ENCODE assay signal across 28 cellular contexts in genomic region chr1:85490270-85490669, GRCh38. TPM values are rescaled to one million over a fixed set of nuclear protein-coding genes. Genes with fewer than 3 reads are reported as not detected.
"Had no signal": no experiment of that assay in that cellular context is flagged by ENCODE, and none has a peak within 500 bp of the region (broad histone marks: within the 10 kb centered on the region; RNA-seq: fewer than 3 reads in every experiment).

No MANE protein-coding gene starts in this region.

- H3K36me3 ChIP-seq: left lung, pancreas, prostate gland, tibial nerve, uterus had no signal

- H3K4me2 ChIP-seq: smooth muscle cell had no signal

- H3K4me1 Mint-ChIP-seq: immature natural killer cell; memory B cell; stimulated activated memory B cell treated with anti-CD40 and anti-IgM and Interleukin-4, amounts not matched to agents 10 μg/mL and 1 μg/mL and 100 μg/mL, for 72 hours; stimulated activated naive CD8-positive, alpha-beta T cell treated with anti-CD3 and anti-CD28 coated beads, Interleukin-15, amount 100 ng/mL, for 72 hours had no signal

- H3K27ac ChIP-seq: left lung, pancreas, prostate gland, tibial nerve, uterus had no signal

- H3K9me3 Mint-ChIP-seq: memory B cell; naive thymus-derived CD8-positive, alpha-beta T cell; nephron; neural crest cell; stimulated activated memory B cell treated with anti-CD40 and anti-IgM and Interleukin-4, amounts not matched to agents 10 μg/mL and 1 μg/mL and 100 μg/mL, for 72 hours; stimulated activated naive CD8-positive, alpha-beta T cell treated with anti-CD3 and anti-CD28 coated beads, Interleukin-15, amount 100 ng/mL, for 72 hours; type B pancreatic cell had no signal

- H3K4me3 Mint-ChIP-seq: immature natural killer cell; memory B cell; naive thymus-derived CD8-positive, alpha-beta T cell; nephron; neural crest cell; stimulated activated memory B cell treated with anti-CD40 and anti-IgM and Interleukin-4, amounts not matched to agents 10 μg/mL and 1 μg/mL and 100 μg/mL, for 72 hours; stimulated activated naive CD8-positive, alpha-beta T cell treated with anti-CD3 and anti-CD28 coated beads, Interleukin-15, amount 100 ng/mL, for 72 hours; type B pancreatic cell had no signal

- H3K27me3 ChIP-seq: left lung, pancreas, tibial nerve, uterus had no signal

- H3K9me3 ChIP-seq: left lung, pancreas, prostate gland, tibial nerve, uterus had no signal

- H3K4me1 ChIP-seq: left lung, prostate gland, tibial nerve, uterus had no signal

- FAIRE-seq: islet of Langerhans, kidney, pancreas had no signal

- H3K4me3 ChIP-seq: left lung, pancreas, prostate gland, smooth muscle cell, tibial nerve, uterus had no signal

- H3K36me3 Mint-ChIP-seq: immature natural killer cell; memory B cell; naive thymus-derived CD8-positive, alpha-beta T cell; stimulated activated memory B cell treated with anti-CD40 and anti-IgM and Interleukin-4, amounts not matched to agents 10 μg/mL and 1 μg/mL and 100 μg/mL, for 72 hours; type B pancreatic cell had no signal

- ATAC-seq: left colon; left lung; naive thymus-derived CD8-positive, alpha-beta T cell; pancreas; right cardiac atrium; stimulated activated memory B cell treated with anti-CD40 and anti-IgM and Interleukin-4, amounts not matched to agents 10 μg/mL and 1 μg/mL and 100 μg/mL, for 72 hours; stimulated activated naive CD8-positive, alpha-beta T cell treated with anti-CD3 and anti-CD28 coated beads, Interleukin-15, amount 100 ng/mL, for 72 hours had no signal

- DNase-seq: hypothalamus; immature natural killer cell; kidney; left colon; left lung; naive thymus-derived CD8-positive, alpha-beta T cell; nucleus accumbens; pancreas; posterior cingulate gyrus; retina; right cardiac atrium; stimulated activated CD4-positive, alpha-beta T cell treated with anti-CD3 and anti-CD28 coated beads, Interleukin-1b, Interleukin-23, amount 100 ng/mL, for 48 hours; stimulated activated CD4-positive, alpha-beta T cell treated with anti-CD3 and anti-CD28 coated beads, Interleukin-2, amount 100 ng/mL, for 48 hours; stimulated activated CD4-positive, alpha-beta T cell treated with anti-CD3 and anti-CD28 coated beads, Interleukin-4, amount 100 ng/mL, for 4 hours; stimulated activated CD8-positive, alpha-beta memory T cell treated with anti-CD3 and anti-CD28 coated beads, Interleukin-4, amount 100 ng/mL, for 48 hours; stimulated activated naive CD4-positive, alpha-beta T cell treated with Interleukin-2 at 50 U/mL for 16 hours; stimulated activated naive CD8-positive, alpha-beta T cell treated with anti-CD3 and anti-CD28 coated beads, Interleukin-15, amount 100 ng/mL, for 72 hours; substantia nigra; uterus had no signal

- H3K27ac Mint-ChIP-seq: immature natural killer cell; memory B cell; naive thymus-derived CD8-positive, alpha-beta T cell; stimulated activated memory B cell treated with anti-CD40 and anti-IgM and Interleukin-4, amounts not matched to agents 10 μg/mL and 1 μg/mL and 100 μg/mL, for 72 hours; stimulated activated naive CD8-positive, alpha-beta T cell treated with anti-CD3 and anti-CD28 coated beads, Interleukin-15, amount 100 ng/mL, for 72 hours; type B pancreatic cell had no signal

RNA-seq across cellular contexts. Expression of gene DDAH1, which starts 25.3 kb away (rescaled TPM):
- total RNA-seq: naive thymus-derived CD8-positive, alpha-beta T cell had no signal
- polyA plus RNA-seq: immature natural killer cell; naive thymus-derived CD8-positive, alpha-beta T cell had no signal
